ENCODE assay signal across 9 cellular contexts in the genomic region with DNA sequence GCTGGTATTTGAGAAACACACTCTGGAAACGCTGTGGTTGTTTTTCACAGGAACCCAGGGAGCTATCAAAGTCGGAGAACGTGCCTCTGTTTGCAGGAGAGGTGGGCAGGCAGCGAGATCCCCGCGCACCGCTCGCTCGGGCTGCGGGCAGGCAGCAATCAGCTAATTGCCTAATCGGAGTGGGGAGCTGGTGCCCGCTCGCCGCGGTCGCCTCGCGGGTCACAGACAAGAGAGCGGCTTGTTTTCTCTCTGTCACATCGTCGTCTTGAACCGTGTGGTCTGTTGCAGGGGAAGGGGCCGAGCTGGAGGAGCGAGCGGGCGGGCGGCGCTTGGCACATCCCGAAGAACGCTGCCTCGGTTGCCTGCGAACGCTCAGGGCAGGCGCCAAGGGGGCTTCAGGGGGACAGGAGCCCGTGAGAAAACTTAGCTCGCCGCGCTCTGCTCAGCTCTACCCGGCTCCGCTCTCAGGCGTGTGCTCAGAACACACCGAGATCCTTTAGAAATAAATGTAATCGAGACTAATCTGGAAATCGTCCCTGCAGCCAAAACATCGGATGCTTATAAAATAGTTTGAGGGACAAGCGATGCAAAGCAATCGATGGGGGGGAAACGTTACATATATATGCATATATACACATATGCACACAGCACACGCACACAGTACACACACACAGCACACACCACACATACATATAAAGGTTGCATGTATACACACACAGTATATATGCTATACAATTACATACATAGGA.
A peak's percentile ranks its signal among the peaks of the same experiment; 100 is the strongest.
DNase-seq lines count a peak whose midpoint lies in the region; ATAC-seq and TF ChIP-seq lines count a peak whose summit lies in the region.
"Had no signal": no experiment of that assay in that cellular context is flagged by ENCODE, and none has a peak within 500 bp of the region (broad histone marks: within the 10 kb centered on the region; RNA-seq: fewer than 3 reads in every experiment).

No MANE protein-coding gene starts in this region.

- in situ Hi-C loops in KBM-7 (cut with MboI; ENCODE audit: low pct_unique_long_range_greater_than_20kb, low sequenced_read_pairs), result no loop called here

- no peaks in the 10 kb centered on the region for H3K9me3 Mint-ChIP-seq in stimulated activated effector memory CD8-positive, alpha-beta T cell treated with anti-CD3 and anti-CD28 coated beads, Interleukin-12 subunit alpha, Interleukin-12 subunit beta, amount 100 ng/mL, for 72 hours

- H3K36me3 ChIP-seq in vagina, result no peaks in the 10 kb centered on the region
- H3K36me3 ChIP-seq: tibial nerve had no signal

- no peak overlapping the region for H3K27ac ChIP-seq in vagina
- H3K27ac ChIP-seq: tibial nerve had no signal

- peak; percentile 5 for DNase-seq in stimulated activated CD4-positive, alpha-beta T cell treated with anti-CD3 and anti-CD28 coated beads, Interleukin-15, amount 100 ng/mL, for 24 hours
- DNase-seq in stimulated activated CD4-positive, alpha-beta T cell treated with anti-CD3 and anti-CD28 coated beads, Interleukin-4, amount 100 ng/mL, for 1 hour, result no peak
- peak; percentile 13 for DNase-seq in dermis blood vessel endothelial cell
- peak; percentile 28 for DNase-seq in medulla oblongata (ENCODE audit: extremely low spot score)
- DNase-seq in vagina (ENCODE audit: extremely low spot score in 2 of 2), result no peak
- no peak for DNase-seq in stimulated activated effector memory CD8-positive, alpha-beta T cell treated with anti-CD3 and anti-CD28 coated beads, Interleukin-12 subunit alpha, Interleukin-12 subunit beta, amount 100 ng/mL, for 72 hours (ENCODE audit: low spot score in 2 of 2)
- no peak for DNase-seq in stimulated activated naive CD4-positive, alpha-beta T cell (lab: John Stamatoyannopoulos, UW)
- DNase-seq in KBM-7, result no peak

- peak overlapping the region; percentile 12 to 27 for H3K4me3 ChIP-seq in vagina

- intact Hi-C loops in vagina (cut with DNase I), result no loop called here

- no peak for ATAC-seq in stimulated activated effector memory CD8-positive, alpha-beta T cell treated with anti-CD3 and anti-CD28 coated beads, Interleukin-12 subunit alpha, Interleukin-12 subunit beta, amount 100 ng/mL, for 72 hours

- no peaks in the 10 kb centered on the region for H3K4me1 Mint-ChIP-seq in stimulated activated effector memory CD8-positive, alpha-beta T cell treated with anti-CD3 and anti-CD28 coated beads, Interleukin-12 subunit alpha, Interleukin-12 subunit beta, amount 100 ng/mL, for 72 hours

- no peaks in the 10 kb centered on the region for H3K9me3 ChIP-seq in vagina

- H3K4me3 Mint-ChIP-seq in stimulated activated effector memory CD8-positive, alpha-beta T cell treated with anti-CD3 and anti-CD28 coated beads, Interleukin-12 subunit alpha, Interleukin-12 subunit beta, amount 100 ng/mL, for 72 hours, result no peak overlapping the region

- H3K36me3 Mint-ChIP-seq in stimulated activated effector memory CD8-positive, alpha-beta T cell treated with anti-CD3 and anti-CD28 coated beads, Interleukin-12 subunit alpha, Interleukin-12 subunit beta, amount 100 ng/mL, for 72 hours, result no peaks in the 10 kb centered on the region

- TF ChIP-seq POLR2A in vagina (IDR thresholded peaks at IDR 0.05), result no peak

- H3K27me3 ChIP-seq in vagina, result no peaks in the 10 kb centered on the region

- peaks cover 6% of the 10 kb centered on the region for H3K4me1 ChIP-seq in vagina

- no peak overlapping the region for H3K27ac Mint-ChIP-seq in stimulated activated effector memory CD8-positive, alpha-beta T cell treated with anti-CD3 and anti-CD28 coated beads, Interleukin-12 subunit alpha, Interleukin-12 subunit beta, amount 100 ng/mL, for 72 hours

- no peak for TF ChIP-seq CTCF in vagina (IDR thresholded peaks at IDR 0.05)

Comparison
In these comparisons a context has a peak if more than half of its experiments do, and no peak if none do; other contexts are left out.
1. DNase-seq: peak in stimulated activated CD4-positive, alpha-beta T cell treated with anti-CD3 and anti-CD28 coated beads, Interleukin-15, amount 100 ng/mL, for 24 hours (single experiment), dermis blood vessel endothelial cell (single experiment) and medulla oblongata (single experiment); none in stimulated activated CD4-positive, alpha-beta T cell treated with anti-CD3 and anti-CD28 coated beads, Interleukin-4, amount 100 ng/mL, for 1 hour (single experiment), vagina (0 of 2), stimulated activated effector memory CD8-positive, alpha-beta T cell treated with anti-CD3 and anti-CD28 coated beads, Interleukin-12 subunit alpha, Interleukin-12 subunit beta, amount 100 ng/mL, for 72 hours (0 of 2), stimulated activated naive CD4-positive, alpha-beta T cell (0 of 6) and KBM-7 (single experiment).